1 cellular context compared by ENCODE assay signal in the genomic region with DNA sequence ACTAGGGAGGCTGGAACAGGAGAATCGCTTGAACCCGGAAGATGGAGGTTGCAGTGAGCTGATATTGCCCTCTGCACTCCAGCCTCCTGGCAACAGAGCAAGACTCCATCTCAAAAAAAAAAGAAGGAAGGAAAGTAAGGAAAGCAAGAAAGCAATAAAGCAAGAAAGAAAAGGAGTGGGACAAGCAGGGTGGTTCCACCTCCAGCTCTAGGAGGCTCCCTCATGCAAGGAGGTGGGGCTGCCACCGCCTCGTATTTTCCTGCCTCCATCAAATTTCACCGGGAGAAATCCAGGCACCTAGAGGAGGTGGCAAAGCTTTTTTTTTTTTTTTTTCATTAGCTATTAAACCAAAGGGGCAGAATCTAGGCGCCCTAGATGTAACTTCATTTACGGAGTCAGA.
TF ChIP-seq lines count a peak whose summit lies in the region.

No MANE protein-coding gene starts in this region.

TF ChIP-seq in HepG2, 621 proteins besides CTCF, POLR2A, EP300 and RAD21:
- TF ChIP-seq PRMT3 (CRISPR knock-in tag; IDR thresholded peaks at IDR 0.05; ENCODE audit: borderline replicate concordance, low read depth) (no peak), ZNF30 (CRISPR knock-in tag; IDR thresholded peaks at IDR 0.05) (no peak), SP1 (IDR thresholded peaks at IDR 0.05) (no peak), SP1 (CRISPR knock-in tag; IDR thresholded peaks at IDR 0.05) (no peak), U2AF2 (IDR thresholded peaks at IDR 0.05; ENCODE audit: low read depth, low read length) (0 out of 2 replicates have a peak, but pooled peaks have one; percentile 30), CHD4 (IDR thresholded peaks at IDR 0.05; ENCODE audit: borderline replicate concordance, low read length) (no peak)
- TF ChIP-seq, protein P1, sequence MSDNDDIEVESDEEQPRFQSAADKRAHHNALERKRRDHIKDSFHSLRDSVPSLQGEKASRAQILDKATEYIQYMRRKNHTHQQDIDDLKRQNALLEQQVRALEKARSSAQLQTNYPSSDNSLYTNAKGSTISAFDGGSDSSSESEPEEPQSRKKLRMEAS (IDR thresholded peaks at IDR 0.05): no peak
